In genomic region chr3:180989291-180990163, GRCh38 we compare ENCODE assay signal across 8 cellular contexts. TPM values are rescaled to one million over a fixed set of nuclear protein-coding genes. Genes with fewer than 3 reads are reported as not detected.
DNase-seq lines count a peak whose midpoint lies in the region; ATAC-seq and TF ChIP-seq lines count a peak whose summit lies in the region.

Gene DNAJC19 (minus strand): TSS chr3:180989736. CDS start chr3:180989602, 134 bp downstream.

- H3K27me3 ChIP-seq in prostate gland (replicated peaks; ENCODE audit: insufficient read depth) = no peaks in the 10 kb centered on the region

- TF ChIP-seq CTCF in prostate gland (IDR thresholded peaks at IDR 0.05) = no peak

- TF ChIP-seq POLR2A in prostate gland (IDR thresholded peaks at IDR 0.05) = peak; percentile 65

- H3K27ac ChIP-seq in angular gyrus (ENCODE audit: low read depth, low read length) (peak within 1 kb of the TSS; percentile 82), prostate gland (peak within 1 kb of the TSS; percentile 82 to 86), urinary bladder (ENCODE audit: low read depth) (peak within 1 kb of the TSS; percentile 87)

- DNase-seq in NCI-H187 (lab: John Stamatoyannopoulos, UW) = peak; percentile 78 to 95
- peak; percentile 66 to 98 (median 86) for DNase-seq in T-helper 2 cell
- DNase-seq in left ventricle myocardium superior = peak; percentile 90
- DNase-seq in prostate gland (ENCODE audit: low spot score) = peak; percentile 94

- H3K36me3 ChIP-seq in prostate gland = no peaks in the 10 kb centered on the region
- peaks cover 2% of the 10 kb centered on the region for H3K36me3 ChIP-seq in urinary bladder (ENCODE audit: insufficient read depth)

- ATAC-seq in GM18498 (IDR thresholded peaks at IDR 0.05; ENCODE audit: unreplicated experiment) = peak; percentile 97
- peak; percentile 97 for ATAC-seq in HG02938 (IDR thresholded peaks at IDR 0.05; ENCODE audit: unreplicated experiment)
- peak; percentile 99 for ATAC-seq in left ventricle myocardium superior

- peak within 1 kb of the TSS; percentile 63 to 76 for H3K4me3 ChIP-seq in prostate gland
- H3K4me3 ChIP-seq in urinary bladder (ENCODE audit: low read depth, low read length) = peak within 1 kb of the TSS; percentile 58

- under 1% methylated on average over 41 of the region's 43 CpGs for WGBS in prostate gland
- under 1% methylated on average over 43 of the region's 43 CpGs for WGBS in urinary bladder

- intact Hi-C loops in left ventricle myocardium superior (cut with micrococcal nuclease) = loop anchor here (10.0 kb wide), 1 partner anchor 65 kb away; no protein-coding TSS in a partner anchor
- intact Hi-C loops in prostate gland (cut with DNase I) = loop anchor here (2.0 kb wide), 1 partner anchor 77 kb away; the partner anchor contains the start of gene FXR1

- H3K9me3 ChIP-seq in prostate gland = no peaks in the 10 kb centered on the region

- H3K4me1 ChIP-seq in prostate gland (replicated peaks) (no peaks in the 10 kb centered on the region), urinary bladder (ENCODE audit: insufficient read depth) (no peaks in the 10 kb centered on the region)

RNA-seq across cellular contexts. Expression of gene DNAJC19, which starts in this region (rescaled TPM):
- total RNA-seq in left ventricle myocardium superior (129 TPM), prostate gland (10 to 100 TPM; 38.1 to 46.0 TPM), urinary bladder (51.8 TPM)
- polyA plus RNA-seq in urinary bladder = 47.2 TPM

Comparison
In these comparisons a context has a peak if more than half of its experiments do, and no peak if none do; other contexts are left out.
1. Peak in every context shown above with its lines: DNase-seq, ATAC-seq, H3K4me3 ChIP-seq and H3K27ac ChIP-seq.